In the genomic region with DNA sequence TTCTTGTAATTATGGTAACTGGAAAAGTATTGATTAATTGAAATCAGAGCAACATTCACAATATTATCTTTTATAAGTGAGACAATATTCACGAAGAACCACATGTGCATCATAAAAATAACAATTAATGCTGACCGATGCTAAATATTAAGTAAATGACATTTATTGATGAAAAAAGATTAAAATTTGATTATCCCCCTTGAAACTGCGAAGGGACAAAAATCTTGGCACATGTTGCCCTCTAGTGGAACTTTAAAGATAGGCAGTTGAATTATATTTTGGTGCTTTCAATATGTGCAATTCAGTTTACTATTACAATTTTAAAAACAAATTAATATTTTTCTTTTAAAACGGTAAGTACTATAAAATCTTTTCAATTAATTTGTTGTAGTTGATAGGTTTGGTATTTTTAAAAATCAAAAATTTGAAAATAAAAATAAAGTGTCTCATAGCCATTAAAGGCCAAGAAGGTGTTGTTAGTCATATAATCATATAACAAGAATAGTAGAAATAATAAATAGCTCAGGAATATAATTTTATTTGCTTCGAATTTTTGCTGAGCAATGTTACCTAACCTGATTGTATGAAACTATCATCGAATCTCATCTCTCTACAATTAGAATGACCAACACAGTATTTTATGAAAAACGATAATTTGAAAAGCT, we compare ENCODE assay signal across 8 cellular contexts.
DNase-seq lines count a peak whose midpoint lies in the region; ATAC-seq, FAIRE-seq and TF ChIP-seq lines count a peak whose summit lies in the region.

No MANE protein-coding gene starts in this region.

- no peak overlapping the region for H2AFZ ChIP-seq in astrocyte (ENCODE audit: low read depth, low read length)

- no peaks in the 10 kb centered on the region for H3K36me3 ChIP-seq in astrocyte (ENCODE audit: insufficient read depth, low read length)

- H3K9ac ChIP-seq in astrocyte (ENCODE audit: low read length) = no peak overlapping the region

- CTCF ChIA-PET in activated CD4-positive, alpha-beta T cell treated with anti-CD3 and anti-CD28 coated beads for 36 hours (lab: Charles Lee) = interaction anchor here (1.6 kb wide), 1 partner anchor 411 kb away, joined by 3 read pairs; no protein-coding TSS in a partner anchor

- no peaks in the 10 kb centered on the region for H3K9me3 Mint-ChIP-seq in astrocyte (ENCODE audit: unreplicated experiment)
- peaks cover 3% of the 10 kb centered on the region for H3K9me3 Mint-ChIP-seq in activated CD4-positive, alpha-beta T cell treated with anti-CD3 and anti-CD28 coated beads for 36 hours (ENCODE audit: low read depth)

- H4K20me1 ChIP-seq in astrocyte (ENCODE audit: insufficient read depth, low read length) = no peaks in the 10 kb centered on the region

- intact Hi-C loops in activated CD4-positive, alpha-beta T cell treated with anti-CD3 and anti-CD28 coated beads for 36 hours (cut with DNase I, micrococcal nuclease) = loop anchor here in 1 of 2 experiments (2.0 to 10.0 kb wide), 2 partner anchors 413 to 837 kb away; no protein-coding TSS in a partner anchor

- no peaks in the 10 kb centered on the region for H3K4me1 Mint-ChIP-seq in astrocyte (ENCODE audit: low read depth, unreplicated experiment)
- H3K4me1 Mint-ChIP-seq in activated CD4-positive, alpha-beta T cell treated with anti-CD3 and anti-CD28 coated beads for 36 hours = no peaks in the 10 kb centered on the region

- H3K27me3 ChIP-seq in astrocyte (ENCODE audit: insufficient read depth, low read length) = no peaks in the 10 kb centered on the region

- POLR2A ChIA-PET in activated CD4-positive, alpha-beta T cell treated with anti-CD3 and anti-CD28 coated beads for 36 hours (lab: Charles Lee) = no interaction called here

- no peak overlapping the region for H3K27ac Mint-ChIP-seq in astrocyte (ENCODE audit: unreplicated experiment)
- H3K27ac Mint-ChIP-seq in activated CD4-positive, alpha-beta T cell treated with anti-CD3 and anti-CD28 coated beads for 36 hours = no peak overlapping the region

- no peaks in the 10 kb centered on the region for H3K4me1 ChIP-seq in astrocyte (ENCODE audit: insufficient read depth, low read length)

- peak; percentile 93 for FAIRE-seq in G401.6 (lab: Jason Lieb, UNC)
- no peak for FAIRE-seq in astrocyte (lab: Jason Lieb, UNC)

- no peaks in the 10 kb centered on the region for H3K36me3 Mint-ChIP-seq in astrocyte (ENCODE audit: low read depth, unreplicated experiment)
- no peaks in the 10 kb centered on the region for H3K36me3 Mint-ChIP-seq in activated CD4-positive, alpha-beta T cell treated with anti-CD3 and anti-CD28 coated beads for 36 hours (ENCODE audit: low read depth)

- H3K79me2 ChIP-seq in astrocyte (ENCODE audit: insufficient read depth, low read length) = no peaks in the 10 kb centered on the region

- TF ChIP-seq CTCF in astrocyte (IDR thresholded peaks at IDR 0.05; ENCODE audit: insufficient read depth, low read depth, low read length) = peak; percentile 68

- no peak overlapping the region for H3K4me3 ChIP-seq in astrocyte (ENCODE audit: insufficient read depth, low read depth, low read length)

- no peak for DNase-seq in astrocyte (ENCODE audit: low read depth)
- DNase-seq in medulla oblongata (ENCODE audit: extremely low spot score) = peak; percentile 7
- DNase-seq in NCI-H2081 treated with DMSO at 0.1 percent for 48 hours (lab: John Stamatoyannopoulos, UW) = no peak
- DNase-seq in activated CD4-positive, alpha-beta T cell treated with anti-CD3 and anti-CD28 coated beads for 36 hours = no peak
- DNase-seq in UCSD-AML1 (lab: John Stamatoyannopoulos, UW; ENCODE audit: unreplicated experiment) = no peak

- H3K4me2 ChIP-seq in astrocyte (ENCODE audit: low read length) = no peak overlapping the region

- ATAC-seq in HG03342 (IDR thresholded peaks at IDR 0.05; ENCODE audit: unreplicated experiment) (peak; percentile 80), HG02571 (IDR thresholded peaks at IDR 0.05; ENCODE audit: unreplicated experiment) (no peak)
- ATAC-seq in activated CD4-positive, alpha-beta T cell treated with anti-CD3 and anti-CD28 coated beads for 36 hours = no peak

- H3K27me3 Mint-ChIP-seq in astrocyte (ENCODE audit: low read depth, unreplicated experiment) = no peaks in the 10 kb centered on the region
- H3K27me3 Mint-ChIP-seq in activated CD4-positive, alpha-beta T cell treated with anti-CD3 and anti-CD28 coated beads for 36 hours = no peaks in the 10 kb centered on the region

- no peak overlapping the region for H3K4me3 Mint-ChIP-seq in astrocyte (ENCODE audit: unreplicated experiment)
- no peak overlapping the region for H3K4me3 Mint-ChIP-seq in activated CD4-positive, alpha-beta T cell treated with anti-CD3 and anti-CD28 coated beads for 36 hours

- no peaks in the 10 kb centered on the region for H3K9me3 ChIP-seq in astrocyte (ENCODE audit: insufficient read depth, low read depth, low read length)

- no peak overlapping the region for H3K27ac ChIP-seq in astrocyte (ENCODE audit: low read depth, low read length)
